10 cellular contexts compared by ENCODE assay signal in genomic region chr1:221117548-221117951, GRCh38.
DNase-seq lines count a peak whose midpoint lies in the region; ATAC-seq and TF ChIP-seq lines count a peak whose summit lies in the region.
"Had no signal": no experiment of that assay in that cellular context is flagged by ENCODE, and none has a peak within 500 bp of the region (broad histone marks: within the 10 kb centered on the region; RNA-seq: fewer than 3 reads in every experiment).

No MANE protein-coding gene starts in this region.

- DNase-seq in amniotic epithelial cell (ENCODE audit: low read depth): peak; percentile 69
- DNase-seq in hepatocyte (ENCODE audit: low spot score): peak; percentile 18
- DNase-seq in stromal cell of bone marrow (ENCODE audit: low read depth): peak; percentile 91
- no peak for DNase-seq in activated gamma-delta T cell (lab: John Stamatoyannopoulos, UW)
- no peak for DNase-seq in ecto neural progenitor cell (ENCODE audit: low spot score)
- DNase-seq in GF-D8 (lab: John Stamatoyannopoulos, UW): no peak
- DNase-seq: activated CD4-positive, alpha-beta T cell treated with anti-CD3 and anti-CD28 coated beads, Interleukin-2, amount 10 ng/mL, durations not matched to agents 7 days and 5 days; stimulated activated CD4-positive, alpha-beta T cell treated with anti-CD3 and anti-CD28 coated beads, Interleukin-4, amount 100 ng/mL, for 4 hours had no signal

- no peaks in the 10 kb centered on the region for H3K4me1 ChIP-seq in HEK293 (ENCODE audit: control insufficient read depth, insufficient read depth, low read length)
- H3K4me1 ChIP-seq in hepatocyte (ENCODE audit: insufficient read depth): no peaks in the 10 kb centered on the region

- H3K4me2 ChIP-seq in hepatocyte: no peak overlapping the region

- H3K9me3 ChIP-seq in HEK293 (ENCODE audit: control insufficient read depth, insufficient read depth, low read depth, low read length) (no peaks in the 10 kb centered on the region), hepatocyte (ENCODE audit: low read depth) (no peaks in the 10 kb centered on the region)

- H3K9me2 ChIP-seq in hepatocyte (replicated peaks; ENCODE audit: insufficient read depth): no peaks in the 10 kb centered on the region

- H4K20me1 ChIP-seq in hepatocyte (ENCODE audit: insufficient read depth, poor library complexity, severe bottlenecking): no peaks in the 10 kb centered on the region

- no peaks in the 10 kb centered on the region for H3K79me2 ChIP-seq in hepatocyte

- POLR2A ChIA-PET in HEK293 (lab: Yijun Ruan, JAX): no interaction called here

- H3K27ac ChIP-seq in HEK293 (ENCODE audit: extremely low read depth, low read depth, low read length): no peak overlapping the region
- H3K27ac ChIP-seq in hepatocyte: no peak overlapping the region

- WGBS in hepatocyte (ENCODE audit: low lambda C conversion rate, missing lambda C conversion rate): 60% methylated on average over 3 of the region's 3 CpGs

- CTCF ChIA-PET in HEK293 (lab: Yijun Ruan, JAX): interaction anchor here (0.9 kb wide), 1 partner anchor 45 kb away, joined by 3 read pairs; no protein-coding TSS in a partner anchor

- no peak for ATAC-seq in HG03139 (IDR thresholded peaks at IDR 0.05; ENCODE audit: unreplicated experiment)

- H3K4me3 ChIP-seq in HEK293 (ENCODE audit: low read depth, low read length) (no peak overlapping the region), hepatocyte (no peak overlapping the region)

- TF ChIP-seq CTCF in HEK293 (tag by site-specific recombination; IDR thresholded peaks at IDR 0.05) (no peak), hepatocyte (IDR thresholded peaks at IDR 0.05; ENCODE audit: poor library complexity) (no peak)

- H3K36me3 ChIP-seq in HEK293 (ENCODE audit: control insufficient read depth in 2 of 2, insufficient read depth in 1 of 2, low read length in 2 of 2): no peaks in the 10 kb centered on the region
- H3K36me3 ChIP-seq in hepatocyte (replicated peaks; ENCODE audit: insufficient read depth, low read depth): no peaks in the 10 kb centered on the region

- no peaks in the 10 kb centered on the region for H3K27me3 ChIP-seq in hepatocyte

- no peak overlapping the region for H2AFZ ChIP-seq in hepatocyte

TF ChIP-seq in HEK293, 187 proteins besides CTCF, POLR2A, EP300 and RAD21:
- TF ChIP-seq ZNF416 (tag by site-specific recombination; IDR thresholded peaks at IDR 0.05) (no peak), ZFHX2 (tag by site-specific recombination; conservative IDR thresholded peaks at IDR 0.05) (no peak), ZNF560 (tag by site-specific recombination; IDR thresholded peaks at IDR 0.05; ENCODE audit: borderline replicate concordance) (no peak), ZBTB11 (tag by site-specific recombination; conservative IDR thresholded peaks at IDR 0.05; ENCODE audit: low read depth) (no peak), ZNF529 (tag by site-specific recombination; IDR thresholded peaks at IDR 0.05; ENCODE audit: insufficient replicate concordance) (no peak), SP7 (tag by site-specific recombination; IDR thresholded peaks at IDR 0.05) (peak; percentile 70), GFI1B (tag by site-specific recombination; IDR thresholded peaks at IDR 0.05) (no peak), TRIM28 (IDR thresholded peaks at IDR 0.05; ENCODE audit: borderline replicate concordance, low read length) (0 out of 2 replicates have a peak, but pooled peaks have one; percentile 53), ZNF175 (tag by site-specific recombination; IDR thresholded peaks at IDR 0.05) (no peak), KLF10 (tag by site-specific recombination; IDR thresholded peaks at IDR 0.05) (no peak)
- TF ChIP-seq, protein P1, sequence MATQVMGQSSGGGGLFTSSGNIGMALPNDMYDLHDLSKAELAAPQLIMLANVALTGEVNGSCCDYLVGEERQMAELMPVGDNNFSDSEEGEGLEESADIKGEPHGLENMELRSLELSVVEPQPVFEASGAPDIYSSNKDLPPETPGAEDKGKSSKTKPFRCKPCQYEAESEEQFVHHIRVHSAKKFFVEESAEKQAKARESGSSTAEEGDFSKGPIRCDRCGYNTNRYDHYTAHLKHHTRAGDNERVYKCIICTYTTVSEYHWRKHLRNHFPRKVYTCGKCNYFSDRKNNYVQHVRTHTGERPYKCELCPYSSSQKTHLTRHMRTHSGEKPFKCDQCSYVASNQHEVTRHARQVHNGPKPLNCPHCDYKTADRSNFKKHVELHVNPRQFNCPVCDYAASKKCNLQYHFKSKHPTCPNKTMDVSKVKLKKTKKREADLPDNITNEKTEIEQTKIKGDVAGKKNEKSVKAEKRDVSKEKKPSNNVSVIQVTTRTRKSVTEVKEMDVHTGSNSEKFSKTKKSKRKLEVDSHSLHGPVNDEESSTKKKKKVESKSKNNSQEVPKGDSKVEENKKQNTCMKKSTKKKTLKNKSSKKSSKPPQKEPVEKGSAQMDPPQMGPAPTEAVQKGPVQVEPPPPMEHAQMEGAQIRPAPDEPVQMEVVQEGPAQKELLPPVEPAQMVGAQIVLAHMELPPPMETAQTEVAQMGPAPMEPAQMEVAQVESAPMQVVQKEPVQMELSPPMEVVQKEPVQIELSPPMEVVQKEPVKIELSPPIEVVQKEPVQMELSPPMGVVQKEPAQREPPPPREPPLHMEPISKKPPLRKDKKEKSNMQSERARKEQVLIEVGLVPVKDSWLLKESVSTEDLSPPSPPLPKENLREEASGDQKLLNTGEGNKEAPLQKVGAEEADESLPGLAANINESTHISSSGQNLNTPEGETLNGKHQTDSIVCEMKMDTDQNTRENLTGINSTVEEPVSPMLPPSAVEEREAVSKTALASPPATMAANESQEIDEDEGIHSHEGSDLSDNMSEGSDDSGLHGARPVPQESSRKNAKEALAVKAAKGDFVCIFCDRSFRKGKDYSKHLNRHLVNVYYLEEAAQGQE (tag by site-specific recombination; IDR thresholded peaks at IDR 0.05): no peak

Comparison
In these comparisons a context has a peak if more than half of its experiments do, and no peak if none do; other contexts are left out.
1. DNase-seq: peak in amniotic epithelial cell (single experiment), hepatocyte (single experiment) and stromal cell of bone marrow (single experiment); none in activated gamma-delta T cell (single experiment), ecto neural progenitor cell (single experiment) and GF-D8 (single experiment).